Comparison of ENCODE assay signal across 2 cellular contexts in the genomic region with DNA sequence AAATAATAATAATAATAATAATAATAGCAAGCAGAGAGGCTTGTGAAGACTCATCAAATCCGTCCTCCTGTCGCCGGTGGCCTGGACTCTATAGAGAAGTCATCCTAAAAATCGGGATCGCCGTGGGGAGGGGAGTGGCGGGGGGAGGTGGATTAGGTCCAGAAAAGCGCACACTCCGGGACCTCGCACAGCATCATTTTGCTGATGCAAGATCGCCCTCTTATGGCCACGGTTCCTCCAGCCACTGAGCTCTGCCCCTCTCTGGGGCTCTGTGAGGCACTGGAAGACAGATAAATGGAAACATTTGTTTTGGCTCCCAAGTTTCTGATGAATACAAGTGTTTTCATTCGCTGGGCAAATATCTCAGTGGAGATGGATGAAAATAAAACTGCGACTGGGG.
TF ChIP-seq lines count a peak whose summit lies in the region.

No MANE protein-coding gene starts in this region.

TF ChIP-seq in HEK293, 187 proteins besides CTCF, POLR2A, EP300 and RAD21:
- TF ChIP-seq, protein P1, sequence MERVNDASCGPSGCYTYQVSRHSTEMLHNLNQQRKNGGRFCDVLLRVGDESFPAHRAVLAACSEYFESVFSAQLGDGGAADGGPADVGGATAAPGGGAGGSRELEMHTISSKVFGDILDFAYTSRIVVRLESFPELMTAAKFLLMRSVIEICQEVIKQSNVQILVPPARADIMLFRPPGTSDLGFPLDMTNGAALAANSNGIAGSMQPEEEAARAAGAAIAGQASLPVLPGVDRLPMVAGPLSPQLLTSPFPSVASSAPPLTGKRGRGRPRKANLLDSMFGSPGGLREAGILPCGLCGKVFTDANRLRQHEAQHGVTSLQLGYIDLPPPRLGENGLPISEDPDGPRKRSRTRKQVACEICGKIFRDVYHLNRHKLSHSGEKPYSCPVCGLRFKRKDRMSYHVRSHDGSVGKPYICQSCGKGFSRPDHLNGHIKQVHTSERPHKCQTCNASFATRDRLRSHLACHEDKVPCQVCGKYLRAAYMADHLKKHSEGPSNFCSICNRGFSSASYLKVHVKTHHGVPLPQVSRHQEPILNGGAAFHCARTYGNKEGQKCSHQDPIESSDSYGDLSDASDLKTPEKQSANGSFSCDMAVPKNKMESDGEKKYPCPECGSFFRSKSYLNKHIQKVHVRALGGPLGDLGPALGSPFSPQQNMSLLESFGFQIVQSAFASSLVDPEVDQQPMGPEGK (tag by site-specific recombination; IDR thresholded peaks at IDR 0.05) = 0 out of 2 replicates have a peak, but pooled peaks have one; percentile 31
- TF ChIP-seq ZNF654 (tag by site-specific recombination; IDR thresholded peaks at IDR 0.05; ENCODE audit: low read depth) (peak; percentile 81), ZBTB20 (tag by site-specific recombination; IDR thresholded peaks at IDR 0.05) (no peak), KLF1 (tag by site-specific recombination; IDR thresholded peaks at IDR 0.05) (no peak), ZNF664 (tag by site-specific recombination; IDR thresholded peaks at IDR 0.05) (no peak), GLIS2 (tag by site-specific recombination; IDR thresholded peaks at IDR 0.05) (no peak), ZBTB26 (tag by site-specific recombination; optimal IDR thresholded peaks at IDR 0.05) (peak; percentile 10), ZNF341 (tag by site-specific recombination; IDR thresholded peaks at IDR 0.05; ENCODE audit: low read depth) (peak; percentile 91)

TF ChIP-seq in H1, 55 proteins besides CTCF, POLR2A, EP300 and RAD21:
- TF ChIP-seq ZNF274 (IDR thresholded peaks at IDR 0.05; ENCODE audit: borderline replicate concordance, extremely low read depth, low read length) (no peak), MAFK (IDR thresholded peaks at IDR 0.05; ENCODE audit: low read depth, low read length) (no peak), CTBP2 (IDR thresholded peaks at IDR 0.05; ENCODE audit: borderline replicate concordance, insufficient read depth, insufficient read length, low read length) (no peak), SIX5 (IDR thresholded peaks at IDR 0.05; ENCODE audit: low read depth, low read length) (no peak), SIN3A (conservative IDR thresholded peaks at IDR 0.05 in 1 of 2, IDR thresholded peaks at IDR 0.05 in 1 of 2; ENCODE audit: low read depth in 1 of 2, low read length in 2 of 2) (no peak), ASH2L (IDR thresholded peaks at IDR 0.05; ENCODE audit: low read length) (no peak)
